Comparison of ENCODE assay signal across 41 cellular contexts in the genomic region with DNA sequence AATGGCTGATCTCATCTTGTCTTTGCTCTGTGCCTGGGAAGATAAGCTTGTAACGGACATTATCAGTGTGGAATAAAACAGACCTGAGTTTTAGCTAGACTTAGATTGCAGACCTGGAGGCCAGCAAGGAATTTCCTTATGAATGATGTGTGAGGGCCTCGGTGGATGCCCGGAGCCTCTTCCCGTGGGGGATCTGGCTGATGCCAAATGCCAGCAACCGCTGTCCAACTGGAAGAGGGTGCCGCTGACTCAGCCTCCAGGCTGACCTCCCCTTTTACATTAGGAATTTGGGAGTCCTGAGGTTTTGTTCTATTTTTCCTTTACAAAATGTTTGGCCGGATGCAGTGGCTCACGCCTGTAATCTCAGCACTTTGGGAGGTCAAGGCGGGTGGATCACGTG. TPM values are rescaled to one million over a fixed set of nuclear protein-coding genes. Genes with fewer than 3 reads are reported as not detected.
"Had no signal": no experiment of that assay in that cellular context is flagged by ENCODE, and none has a peak within 500 bp of the region (broad histone marks: within the 10 kb centered on the region; RNA-seq: fewer than 3 reads in every experiment).

No MANE protein-coding gene starts in this region.

- FAIRE-seq: bronchial epithelial cell, TTC549 had no signal

- H3K4me1 ChIP-seq: ascending aorta had no signal

- H3K36me3 ChIP-seq: ascending aorta, cardiac muscle cell had no signal

- DNase-seq: activated B cell treated with CpG ODN at 0.5 μM for 24 hours; activated CD4-positive, alpha-beta memory T cell treated with anti-CD3 and anti-CD28 coated beads for 36 hours; activated CD4-positive, alpha-beta T cell treated with anti-CD3 and anti-CD28 coated beads for 4 hours; activated CD4-positive, alpha-beta T cell treated with anti-CD3 and anti-CD28 coated beads, Interleukin-2, amount 10 ng/mL, durations not matched to agents 24 days and 14 days; activated CD4-positive, alpha-beta T cell treated with anti-CD3 and anti-CD28 coated beads, Interleukin-2, amount 50 U/mL, for 1 hour; activated CD4-positive, alpha-beta T cell treated with anti-CD3 and anti-CD28 coated beads, Interleukin-2, amount 50 U/mL, for 4 hours; activated CD4-positive, CD25-positive, alpha-beta regulatory T cell treated with anti-CD3 and anti-CD28 coated beads, Interleukin-2, amount 50 U/mL, for 72 hours; activated CD8-positive, alpha-beta memory T cell treated with anti-CD3 and anti-CD28 coated beads, Interleukin-2, amount 50 U/mL, for 4 hours; activated CD8-positive, alpha-beta T cell treated with anti-CD3 and anti-CD28 coated beads for 36 hours; activated effector memory CD4-positive, alpha-beta T cell treated with anti-CD3 and anti-CD28 coated beads, Interleukin-2, amount 50 U/mL, for 16 hours; activated gamma-delta T cell treated with Interleukin-2 at 50 U/mL for 16 hours; activated naive CD4-positive, alpha-beta T cell; activated naive CD4-positive, alpha-beta T cell treated with anti-CD3 and anti-CD28 coated beads, Interleukin-2, amount 10 ng/mL, durations not matched to agents 7 days and 5 days; activated naive CD8-positive, alpha-beta T cell treated with anti-CD3 and anti-CD28 coated beads, Interleukin-2, amount 10 ng/mL, durations not matched to agents 7 days and 5 days; activated naive CD8-positive, alpha-beta T cell treated with anti-CD3 and anti-CD28 coated beads, Interleukin-2, amount 50 U/mL, for 24 hours; activated T-cell treated with anti-CD3 and anti-CD28 coated beads for 4 hours; activated T-cell treated with anti-CD3 and anti-CD28 coated beads, Interleukin-2, amount 50 U/mL, for 1 hour; activated T-cell treated with anti-CD3 and anti-CD28 coated beads, Interleukin-2, amount 50 U/mL, for 4 hours; activated T-cell treated with anti-CD3 and anti-CD28 coated beads, Interleukin-2, amount 50 U/mL, for 72 hours; amygdala; anterior cingulate cortex; caudate nucleus; cerebellar nuclear complex; T-helper 2 cell; T-helper 9 cell had no signal

- H3K27me3 ChIP-seq: ascending aorta, cardiac muscle cell had no signal

- H3K4me1 Mint-ChIP-seq: activated naive CD4-positive, alpha-beta T cell treated with anti-CD3 and anti-CD28 coated beads, Interleukin-2, amount 50 U/mL, for 24 hours; activated T-helper 17 cell treated with anti-CD3 and anti-CD28 coated beads, Interleukin-2, amount 50 U/mL, for 72 hours; brain had no signal

- H3K36me3 Mint-ChIP-seq: activated CD4-positive, alpha-beta memory T cell treated with anti-CD3 and anti-CD28 coated beads for 36 hours; activated naive CD4-positive, alpha-beta T cell treated with anti-CD3 and anti-CD28 coated beads, Interleukin-2, amount 10 ng/mL, durations not matched to agents 7 days and 5 days; activated naive CD4-positive, alpha-beta T cell treated with anti-CD3 and anti-CD28 coated beads, Interleukin-2, amount 50 U/mL, for 24 hours; activated naive CD8-positive, alpha-beta T cell; activated naive CD8-positive, alpha-beta T cell treated with anti-CD3 and anti-CD28 coated beads, Interleukin-2, amount 10 ng/mL, durations not matched to agents 7 days and 5 days; brain had no signal

- H3K27ac ChIP-seq: ascending aorta, cardiac muscle cell, VCaP had no signal

- H3K9me3 ChIP-seq: ascending aorta had no signal

- H3K9me3 Mint-ChIP-seq: activated B cell treated with CpG ODN at 0.5 μM for 24 hours; activated CD4-positive, alpha-beta memory T cell treated with anti-CD3 and anti-CD28 coated beads for 36 hours; activated CD4-positive, alpha-beta T cell treated with anti-CD3 and anti-CD28 coated beads, Interleukin-2, amount 10 ng/mL, durations not matched to agents 24 days and 14 days; activated CD8-positive, alpha-beta T cell treated with anti-CD3 and anti-CD28 coated beads for 36 hours; activated naive CD4-positive, alpha-beta T cell treated with anti-CD3 and anti-CD28 coated beads, Interleukin-2, amount 50 U/mL, for 24 hours; activated T-cell treated with anti-CD3 and anti-CD28 coated beads, Interleukin-2, amount 50 U/mL, for 4 hours; T-helper 2 cell treated with Interferon-gamma antibody and Interleukin-4, amounts not matched to agents 5 μg/mL and 100 μg/mL, for 36 hours had no signal

- H3K4me3 ChIP-seq: ascending aorta, cardiac muscle cell had no signal

- ATAC-seq: activated CD8-positive, alpha-beta T cell treated with anti-CD3 and anti-CD28 coated beads for 36 hours; activated naive CD8-positive, alpha-beta T cell treated with anti-CD3 and anti-CD28 coated beads, Interleukin-2, amount 50 U/mL, for 24 hours; activated T-cell treated with anti-CD3 and anti-CD28 coated beads, Interleukin-2, amount 50 U/mL, for 4 hours; activated T-cell treated with anti-CD3 and anti-CD28 coated beads, Interleukin-2, amount 50 U/mL, for 72 hours; activated T-helper 17 cell treated with anti-CD3 and anti-CD28 coated beads, Interleukin-2, amount 50 U/mL, for 72 hours had no signal

- H3K27ac Mint-ChIP-seq: activated B cell treated with CpG ODN at 0.5 μM for 24 hours; activated CD4-positive, alpha-beta memory T cell treated with anti-CD3 and anti-CD28 coated beads for 36 hours; activated CD4-positive, alpha-beta T cell treated with anti-CD3 and anti-CD28 coated beads, Interleukin-2, amount 10 ng/mL, durations not matched to agents 24 days and 14 days; activated CD8-positive, alpha-beta T cell treated with anti-CD3 and anti-CD28 coated beads for 36 hours; activated naive CD4-positive, alpha-beta T cell treated with anti-CD3 and anti-CD28 coated beads, Interleukin-2, amount 10 ng/mL, durations not matched to agents 7 days and 5 days; activated naive CD4-positive, alpha-beta T cell treated with anti-CD3 and anti-CD28 coated beads, Interleukin-2, amount 50 U/mL, for 24 hours; activated naive CD8-positive, alpha-beta T cell; activated naive CD8-positive, alpha-beta T cell treated with anti-CD3 and anti-CD28 coated beads, Interleukin-2, amount 10 ng/mL, durations not matched to agents 7 days and 5 days; activated naive CD8-positive, alpha-beta T cell treated with anti-CD3 and anti-CD28 coated beads, Interleukin-2, amount 50 U/mL, for 24 hours; activated T-cell treated with anti-CD3 and anti-CD28 coated beads, Interleukin-2, amount 50 U/mL, for 72 hours; activated T-helper 1 cell treated with anti-CD3 and anti-CD28 coated beads, Interleukin-12 subunit alpha, Interleukin-12 subunit beta, Interleukin-2, Interleukin-4 antibody, amounts not matched to agents 30 ng/mL and 10 ng/mL and 1 ng/mL, durations not matched to agents 14 hours and 24 hours and 36 hours; activated T-helper 17 cell treated with anti-CD3 and anti-CD28 coated beads, Interleukin-2, amount 50 U/mL, for 72 hours; brain; T-helper 1 cell treated with Interleukin-12 subunit alpha and Interleukin-12 subunit beta and Interleukin-4 antibody, amounts not matched to agents 30 μg/mL and 1 μg/mL, for 36 hours; T-helper 2 cell treated with Interferon-gamma antibody and Interleukin-4, amounts not matched to agents 5 μg/mL and 100 μg/mL, for 36 hours had no signal

- H3K4me3 Mint-ChIP-seq: activated B cell treated with CpG ODN at 0.5 μM for 24 hours; activated CD4-positive, alpha-beta memory T cell treated with anti-CD3 and anti-CD28 coated beads for 36 hours; activated CD4-positive, alpha-beta T cell treated with anti-CD3 and anti-CD28 coated beads, Interleukin-2, amount 10 ng/mL, durations not matched to agents 24 days and 14 days; activated CD8-positive, alpha-beta T cell treated with anti-CD3 and anti-CD28 coated beads for 36 hours; activated naive CD4-positive, alpha-beta T cell treated with anti-CD3 and anti-CD28 coated beads, Interleukin-2, amount 10 ng/mL, durations not matched to agents 7 days and 5 days; activated naive CD4-positive, alpha-beta T cell treated with anti-CD3 and anti-CD28 coated beads, Interleukin-2, amount 50 U/mL, for 24 hours; activated naive CD8-positive, alpha-beta T cell; activated naive CD8-positive, alpha-beta T cell treated with anti-CD3 and anti-CD28 coated beads, Interleukin-2, amount 10 ng/mL, durations not matched to agents 7 days and 5 days; activated naive CD8-positive, alpha-beta T cell treated with anti-CD3 and anti-CD28 coated beads, Interleukin-2, amount 50 U/mL, for 24 hours; activated T-cell treated with anti-CD3 and anti-CD28 coated beads, Interleukin-2, amount 50 U/mL, for 4 hours; activated T-cell treated with anti-CD3 and anti-CD28 coated beads, Interleukin-2, amount 50 U/mL, for 72 hours; activated T-helper 1 cell treated with anti-CD3 and anti-CD28 coated beads, Interleukin-12 subunit alpha, Interleukin-12 subunit beta, Interleukin-2, Interleukin-4 antibody, amounts not matched to agents 30 ng/mL and 10 ng/mL and 1 ng/mL, durations not matched to agents 14 hours and 24 hours and 36 hours; activated T-helper 17 cell treated with anti-CD3 and anti-CD28 coated beads, Interleukin-2, amount 50 U/mL, for 72 hours; brain; central memory CD8-positive, alpha-beta T cell; T-helper 1 cell treated with Interleukin-12 subunit alpha and Interleukin-12 subunit beta and Interleukin-4 antibody, amounts not matched to agents 30 μg/mL and 1 μg/mL, for 36 hours; T-helper 2 cell treated with Interferon-gamma antibody and Interleukin-4, amounts not matched to agents 5 μg/mL and 100 μg/mL, for 36 hours had no signal

RNA-seq across cellular contexts. Expression of gene LILRA2, which starts 19.6 kb away (rescaled TPM):
- total RNA-seq: activated B cell treated with CpG ODN at 0.5 μM for 24 hours; activated CD4-positive, alpha-beta memory T cell treated with anti-CD3 and anti-CD28 coated beads for 36 hours; activated CD4-positive, alpha-beta T cell treated with anti-CD3 and anti-CD28 coated beads, Interleukin-2, amount 10 ng/mL, durations not matched to agents 24 days and 14 days; activated CD8-positive, alpha-beta memory T cell treated with anti-CD3 and anti-CD28 coated beads for 36 hours; activated CD8-positive, alpha-beta T cell treated with anti-CD3 and anti-CD28 coated beads for 36 hours; activated T-cell treated with anti-CD3 and anti-CD28 coated beads, Interleukin-2, amount 50 U/mL, for 4 hours; activated T-cell treated with anti-CD3 and anti-CD28 coated beads, Interleukin-2, amount 50 U/mL, for 72 hours; activated T-helper 1 cell treated with anti-CD3 and anti-CD28 coated beads, Interleukin-12 subunit alpha, Interleukin-12 subunit beta, Interleukin-2, Interleukin-4 antibody, amounts not matched to agents 30 ng/mL and 10 ng/mL and 1 ng/mL, durations not matched to agents 14 hours and 24 hours and 36 hours; activated T-helper 17 cell treated with anti-CD3 and anti-CD28 coated beads, Interleukin-2, amount 50 U/mL, for 72 hours; ascending aorta; bronchial epithelial cell; cardiac muscle cell; chondrocyte had no signal
- polyA plus RNA-seq: cardiac muscle cell had no signal

RNA-seq across cellular contexts. Expression of gene LILRA1, which starts 39.4 kb away (rescaled TPM):
- total RNA-seq: activated CD4-positive, alpha-beta memory T cell treated with anti-CD3 and anti-CD28 coated beads for 36 hours; activated CD4-positive, alpha-beta T cell treated with anti-CD3 and anti-CD28 coated beads, Interleukin-2, amount 10 ng/mL, durations not matched to agents 24 days and 14 days; activated CD8-positive, alpha-beta memory T cell treated with anti-CD3 and anti-CD28 coated beads for 36 hours; activated CD8-positive, alpha-beta T cell treated with anti-CD3 and anti-CD28 coated beads for 36 hours; activated naive CD8-positive, alpha-beta T cell treated with anti-CD3 and anti-CD28 coated beads, Interleukin-2, amount 10 ng/mL, durations not matched to agents 7 days and 5 days; activated T-cell treated with anti-CD3 and anti-CD28 coated beads, Interleukin-2, amount 50 U/mL, for 4 hours; activated T-cell treated with anti-CD3 and anti-CD28 coated beads, Interleukin-2, amount 50 U/mL, for 72 hours; activated T-helper 1 cell treated with anti-CD3 and anti-CD28 coated beads, Interleukin-12 subunit alpha, Interleukin-12 subunit beta, Interleukin-2, Interleukin-4 antibody, amounts not matched to agents 30 ng/mL and 10 ng/mL and 1 ng/mL, durations not matched to agents 14 hours and 24 hours and 36 hours; activated T-helper 17 cell treated with anti-CD3 and anti-CD28 coated beads, Interleukin-2, amount 50 U/mL, for 72 hours; ascending aorta; bronchial epithelial cell; cardiac muscle cell; chondrocyte had no signal
- polyA plus RNA-seq: cardiac muscle cell had no signal

RNA-seq across cellular contexts. Expression of gene LAIR2, which starts 51.4 kb away (rescaled TPM):
- total RNA-seq: activated B cell treated with CpG ODN at 0.5 μM for 24 hours; activated CD4-positive, alpha-beta memory T cell treated with anti-CD3 and anti-CD28 coated beads for 36 hours; ascending aorta; bronchial epithelial cell; cardiac muscle cell; chondrocyte had no signal
- polyA plus RNA-seq: adipose tissue, cardiac muscle cell had no signal
